15 cellular contexts compared by ENCODE assay signal in genomic region chr4:4455199-4455865, GRCh38.
DNase-seq lines count a peak whose midpoint lies in the region; ATAC-seq, FAIRE-seq and TF ChIP-seq lines count a peak whose summit lies in the region.
"Had no signal": no experiment of that assay in that cellular context is flagged by ENCODE, and none has a peak within 500 bp of the region (broad histone marks: within the 10 kb centered on the region; RNA-seq: fewer than 3 reads in every experiment).

No MANE protein-coding gene starts in this region.

- peak; percentile 85 for ATAC-seq in GM19467 (IDR thresholded peaks at IDR 0.05; ENCODE audit: unreplicated experiment)
- ATAC-seq in HG03103 (IDR thresholded peaks at IDR 0.05; ENCODE audit: low read depth, unreplicated experiment): peak; percentile 53
- ATAC-seq in HG03097 (IDR thresholded peaks at IDR 0.05; ENCODE audit: low FRiP score, unreplicated experiment): no peak
- ATAC-seq: left lung had no signal

- H2BK12ac ChIP-seq in H9 (ENCODE audit: insufficient read length, low read depth, low read length): no peak overlapping the region

- H2BK120ac ChIP-seq in H9 (ENCODE audit: low read depth, low read length, poor library complexity, severe bottlenecking): no peak overlapping the region

- no peak overlapping the region for H3K18ac ChIP-seq in H9 (ENCODE audit: insufficient read length, low read depth, low read length)

- peaks cover 13% of the 10 kb centered on the region; the same call in 1 of the 2 replicates for H3K4me1 ChIP-seq in H9 (ENCODE audit: insufficient read depth, low read length)
- H3K4me1 ChIP-seq: left lung, tibial artery had no signal

- no peaks in the 10 kb centered on the region for H3K9me3 Mint-ChIP-seq in H9
- peaks cover 5% of the 10 kb centered on the region for H3K9me3 Mint-ChIP-seq in chondrocyte (ENCODE audit: low read depth)

- H2BK15ac ChIP-seq in H9 (ENCODE audit: low read depth, low read length): no peak overlapping the region

- peaks cover 19 to 30% of the 10 kb centered on the region in 2 experiments for H3K4me1 Mint-ChIP-seq in H9
- H3K4me1 Mint-ChIP-seq in chondrocyte (ENCODE audit: low read depth): peaks cover 6% of the 10 kb centered on the region

- no peak overlapping the region for H3K23ac ChIP-seq in H9 (ENCODE audit: insufficient read length, low read depth, low read length)

- H3K4ac ChIP-seq in H9 (ENCODE audit: low read depth, low read length): no peak overlapping the region

- no peaks in the 10 kb centered on the region; the same call in 1 of the 2 replicates for H3K27me3 Mint-ChIP-seq in H9 (ENCODE audit: low read depth)
- no peaks in the 10 kb centered on the region for H3K27me3 Mint-ChIP-seq in chondrocyte (ENCODE audit: low read depth)

- H2BK20ac ChIP-seq in H9 (ENCODE audit: low read depth, low read length, poor library complexity, severe bottlenecking): no peak overlapping the region

- H2AK5ac ChIP-seq in H9 (ENCODE audit: insufficient read length, low read length): no peak overlapping the region

- no peaks in the 10 kb centered on the region for H3K79me2 ChIP-seq in H9 (ENCODE audit: insufficient read depth, low read length)

- TF ChIP-seq CTCF in D721Med (IDR thresholded peaks at IDR 0.05; ENCODE audit: insufficient read depth, missing control alignments): no peak
- no peak for TF ChIP-seq CTCF in H9 (conservative IDR thresholded peaks at IDR 0.05)
- TF ChIP-seq CTCF in chondrocyte (IDR thresholded peaks at IDR 0.05): no peak

- no peak overlapping the region for H2BK5ac ChIP-seq in H9 (ENCODE audit: insufficient read length, low read length)

- no peaks in the 10 kb centered on the region for H4K20me1 ChIP-seq in H9 (ENCODE audit: control insufficient read depth, insufficient read depth, insufficient read length)

- WGBS in H9 (ENCODE audit: extremely low coverage, insufficient read length, low lambda C conversion rate): no CpG with 5 or more reads among the region's 5 CpGs

- H3T11ph ChIP-seq in H9 (ENCODE audit: low read length): no peak overlapping the region

- H3K9ac ChIP-seq in H9 (ENCODE audit: extremely low read depth, insufficient read length, low read length): no peak overlapping the region

- no peak overlapping the region for H4K91ac ChIP-seq in H9 (ENCODE audit: insufficient read length, low read depth, low read length)

- no peaks in the 10 kb centered on the region for H3K27me3 ChIP-seq in H9 (ENCODE audit: insufficient read depth, low read length)
- H3K27me3 ChIP-seq: cardiac muscle cell, left lung, tibial artery had no signal

- H3K4me2 ChIP-seq in H9 (ENCODE audit: insufficient read depth, insufficient read length, low read length): no peak overlapping the region

- no peaks in the 10 kb centered on the region for H3K23me2 ChIP-seq in H9 (ENCODE audit: insufficient read length, low read depth, low read length, poor library complexity, severe bottlenecking)

- H2AFZ ChIP-seq in H9 (ENCODE audit: low read length): no peak overlapping the region

- H3K4me3 Mint-ChIP-seq in H9 (no peak overlapping the region), chondrocyte (ENCODE audit: unreplicated experiment) (no peak overlapping the region)

- H3K27ac ChIP-seq in H9 (ENCODE audit: insufficient read length, low read depth, low read length): no peak overlapping the region
- H3K27ac ChIP-seq: cardiac muscle cell, left lung, tibial artery had no signal

- no peak overlapping the region for H4K5ac ChIP-seq in H9 (ENCODE audit: insufficient read length, low read depth, low read length)

- no peak overlapping the region for H4K8ac ChIP-seq in H9 (replicated peaks; ENCODE audit: insufficient read length, low read depth, low read length)

- no peaks in the 10 kb centered on the region for H3K79me1 ChIP-seq in H9 (ENCODE audit: insufficient read depth, low read depth, low read length, poor library complexity, severe bottlenecking)

- H3K36me3 Mint-ChIP-seq in H9 (ENCODE audit: insufficient read depth in 1 of 3, low read depth in 3 of 3) (peaks cover 5 to 30% (median 10%) of the 10 kb centered on the region in 3 experiments; a peak in 6 of 7 replicates), chondrocyte (ENCODE audit: low read depth) (peaks cover 37% of the 10 kb centered on the region)

- H3K9me3 ChIP-seq in H9 (ENCODE audit: control insufficient read depth, low read depth, low read length): no peaks in the 10 kb centered on the region
- H3K9me3 ChIP-seq: left lung had no signal

- H3K27ac Mint-ChIP-seq in H9: no peak overlapping the region
- no peak overlapping the region for H3K27ac Mint-ChIP-seq in chondrocyte (ENCODE audit: unreplicated experiment)

- DNase-seq in D721Med (ENCODE audit: insufficient read length, low spot score) (no peak), NCI-H526 (lab: John Stamatoyannopoulos, UW) (peak; percentile 96), H9 (no peak), cortex of kidney (lab: John Stamatoyannopoulos, UW) (no peak), chondrocyte (ENCODE audit: low spot score) (no peak)
- DNase-seq: activated T-cell treated with anti-CD3 and anti-CD28 coated beads, Interleukin-2, amount 50 U/mL, for 48 hours; H7; left lung; NK-92 treated with Interleukin-12 subunit alpha and Interleukin-12 subunit beta, amount 100 ng/mL, for 24 hours; nucleus accumbens; tibial artery had no signal

- no peak overlapping the region for H3K56ac ChIP-seq in H9 (ENCODE audit: insufficient read length, low read depth, low read length)

- FAIRE-seq in D721Med (lab: Jason Lieb, UNC): peak; percentile 72

- no peak overlapping the region for H3K14ac ChIP-seq in H9 (ENCODE audit: insufficient read depth, low read length)

Comparison
In these comparisons a context has a peak if more than half of its experiments do, and no peak if none do; other contexts are left out.
1. DNase-seq: peak in NCI-H526 (2 of 2); none in D721Med (single experiment), H9 (single experiment), cortex of kidney (single experiment) and chondrocyte (single experiment).